ENCODE assay signal across 8 cellular contexts in genomic region chr17:68613739-68614298, GRCh38. TPM values are rescaled to one million over a fixed set of nuclear protein-coding genes. Genes with fewer than 3 reads are reported as not detected.
DNase-seq lines count a peak whose midpoint lies in the region; ATAC-seq and TF ChIP-seq lines count a peak whose summit lies in the region.

No MANE protein-coding gene starts in this region.

- H3K4me3 Mint-ChIP-seq in activated T-helper 1 cell treated with anti-CD3 and anti-CD28 coated beads, Interleukin-12 subunit alpha, Interleukin-12 subunit beta, Interleukin-2, Interleukin-4 antibody, amounts not matched to agents 30 ng/mL and 10 ng/mL and 1 ng/mL, durations not matched to agents 14 hours and 24 hours and 36 hours = no peak overlapping the region
- H3K4me3 Mint-ChIP-seq in type B pancreatic cell = no peak overlapping the region

- peak overlapping the region; percentile 66 for H2AFZ ChIP-seq in GM23248

- H3K36me3 Mint-ChIP-seq in activated T-helper 1 cell treated with anti-CD3 and anti-CD28 coated beads, Interleukin-12 subunit alpha, Interleukin-12 subunit beta, Interleukin-2, Interleukin-4 antibody, amounts not matched to agents 30 ng/mL and 10 ng/mL and 1 ng/mL, durations not matched to agents 14 hours and 24 hours and 36 hours (ENCODE audit: low read depth) = no peaks in the 10 kb centered on the region
- H3K36me3 Mint-ChIP-seq in type B pancreatic cell = no peaks in the 10 kb centered on the region

- peaks cover 5% of the 10 kb centered on the region for H3K9me3 ChIP-seq in GM23248 (ENCODE audit: low read depth)
- H3K9me3 ChIP-seq in iPS DF 6.9 (ENCODE audit: control insufficient read depth, insufficient read depth, low read length) = no peaks in the 10 kb centered on the region
- H3K9me3 ChIP-seq in prostate gland = no peaks in the 10 kb centered on the region

- TF ChIP-seq CTCF in type B pancreatic cell (conservative IDR thresholded peaks at IDR 0.05) (peak; percentile 68), prostate gland (IDR thresholded peaks at IDR 0.05) (peak in 2 of 4 experiments; percentile 6 to 25)

- in situ Hi-C loops in GM23248 (cut with MboI) = no loop called here

- H3K27ac ChIP-seq in GM23248 = no peak overlapping the region
- H3K27ac ChIP-seq in iPS DF 6.9 (ENCODE audit: low read length) = no peak overlapping the region
- H3K27ac ChIP-seq in prostate gland = no peak overlapping the region

- H3K4me1 ChIP-seq in GM23248 (ENCODE audit: insufficient read depth) (no peaks in the 10 kb centered on the region), iPS DF 6.9 (ENCODE audit: control insufficient read depth, insufficient read depth, low read length) (no peaks in the 10 kb centered on the region), prostate gland (replicated peaks) (no peaks in the 10 kb centered on the region)

- H3K4me1 Mint-ChIP-seq in activated T-helper 1 cell treated with anti-CD3 and anti-CD28 coated beads, Interleukin-12 subunit alpha, Interleukin-12 subunit beta, Interleukin-2, Interleukin-4 antibody, amounts not matched to agents 30 ng/mL and 10 ng/mL and 1 ng/mL, durations not matched to agents 14 hours and 24 hours and 36 hours (ENCODE audit: low read depth) = no peaks in the 10 kb centered on the region
- H3K4me1 Mint-ChIP-seq in type B pancreatic cell (ENCODE audit: unreplicated experiment) = no peaks in the 10 kb centered on the region

- H3K9ac ChIP-seq in GM23248 = no peak overlapping the region

- peaks cover 29% of the 10 kb centered on the region for H3K27me3 Mint-ChIP-seq in activated T-helper 1 cell treated with anti-CD3 and anti-CD28 coated beads, Interleukin-12 subunit alpha, Interleukin-12 subunit beta, Interleukin-2, Interleukin-4 antibody, amounts not matched to agents 30 ng/mL and 10 ng/mL and 1 ng/mL, durations not matched to agents 14 hours and 24 hours and 36 hours (ENCODE audit: insufficient read depth)
- H3K27me3 Mint-ChIP-seq in type B pancreatic cell = peaks cover 7% of the 10 kb centered on the region

- no peaks in the 10 kb centered on the region for H3F3A ChIP-seq in GM23248 (ENCODE audit: insufficient read depth)

- H3K4me3 ChIP-seq in GM23248 (no peak overlapping the region), iPS DF 6.9 (ENCODE audit: low read length) (no peak overlapping the region), prostate gland (no peak overlapping the region)

- no peaks in the 10 kb centered on the region for H4K20me1 ChIP-seq in GM23248 (ENCODE audit: insufficient read depth)

- no peak overlapping the region for H3K4me2 ChIP-seq in GM23248 (ENCODE audit: unreplicated experiment)

- peaks cover 16% of the 10 kb centered on the region for H3K9me3 Mint-ChIP-seq in activated T-helper 1 cell treated with anti-CD3 and anti-CD28 coated beads, Interleukin-12 subunit alpha, Interleukin-12 subunit beta, Interleukin-2, Interleukin-4 antibody, amounts not matched to agents 30 ng/mL and 10 ng/mL and 1 ng/mL, durations not matched to agents 14 hours and 24 hours and 36 hours
- H3K9me3 Mint-ChIP-seq in type B pancreatic cell = peaks cover 13% of the 10 kb centered on the region

- no peak for ATAC-seq in HG03095 (IDR thresholded peaks at IDR 0.05; ENCODE audit: unreplicated experiment)

- no peaks in the 10 kb centered on the region for H3K79me2 ChIP-seq in GM23248 (ENCODE audit: insufficient read depth)

- intact Hi-C loops in activated T-helper 1 cell treated with anti-CD3 and anti-CD28 coated beads, Interleukin-12 subunit alpha, Interleukin-12 subunit beta, Interleukin-2, Interleukin-4 antibody, amounts not matched to agents 30 ng/mL and 10 ng/mL and 1 ng/mL, durations not matched to agents 14 hours and 24 hours and 36 hours (cut with micrococcal nuclease) = loop anchor here (5.0 kb wide), 2 partner anchors 82 to 652 kb away; no protein-coding TSS in a partner anchor
- intact Hi-C loops in prostate gland (cut with DNase I) = no loop called here

- no peak for TF ChIP-seq POLR2A in prostate gland (IDR thresholded peaks at IDR 0.05)

- 29 to 33% methylated on average over 5 of the region's 5 CpGs for WGBS in GM23248 (ENCODE audit: low coverage in 1 of 2, low lambda C conversion rate in 2 of 2, missing lambda C conversion rate in 2 of 2), 2 experiments
- no CpG with 5 or more reads among the region's 5 CpGs for whole genome bisulfite sequencing in iPS DF 6.9 (ENCODE audit: insufficient coverage, insufficient read length)
- 56% methylated on average over 5 of the region's 5 CpGs for WGBS in prostate gland

- H3K36me3 ChIP-seq in GM23248 (ENCODE audit: low read depth) (0 out of 2 replicates have a peak, but pooled peaks cover under 1% of the 10 kb centered on the region), iPS DF 6.9 (ENCODE audit: control insufficient read depth, insufficient read depth, low read length) (no peaks in the 10 kb centered on the region), prostate gland (no peaks in the 10 kb centered on the region)

- H3K27ac Mint-ChIP-seq in activated T-helper 1 cell treated with anti-CD3 and anti-CD28 coated beads, Interleukin-12 subunit alpha, Interleukin-12 subunit beta, Interleukin-2, Interleukin-4 antibody, amounts not matched to agents 30 ng/mL and 10 ng/mL and 1 ng/mL, durations not matched to agents 14 hours and 24 hours and 36 hours = no peak overlapping the region
- H3K27ac Mint-ChIP-seq in type B pancreatic cell = no peak overlapping the region

- DNase-seq in COLO829 (ENCODE audit: low spot score) = peak; percentile 28
- DNase-seq in GM23248 = peak; percentile 74
- DNase-seq in NCI-H345 (lab: John Stamatoyannopoulos, UW) = peak; percentile 76
- DNase-seq in activated T-helper 1 cell treated with anti-CD3 and anti-CD28 coated beads, Interleukin-12 subunit alpha, Interleukin-12 subunit beta, Interleukin-2, Interleukin-4 antibody, amounts not matched to agents 30 ng/mL and 10 ng/mL and 1 ng/mL, durations not matched to agents 14 hours and 24 hours and 36 hours (ENCODE audit: low spot score) = peak; percentile 30
- peak; percentile 84 for DNase-seq in iPS DF 6.9 (ENCODE audit: low read depth, low spot score)
- DNase-seq in type B pancreatic cell (ENCODE audit: extremely low spot score, unreplicated experiment) = no peak
- no peak for DNase-seq in prostate gland (ENCODE audit: low spot score)

- H3K27me3 ChIP-seq in GM23248 (replicated peaks; ENCODE audit: insufficient read depth) (no peaks in the 10 kb centered on the region), iPS DF 6.9 (ENCODE audit: control insufficient read depth, insufficient read depth, low read length) (no peaks in the 10 kb centered on the region), prostate gland (replicated peaks; ENCODE audit: insufficient read depth) (no peaks in the 10 kb centered on the region)

- H3K9me2 ChIP-seq in GM23248 (ENCODE audit: insufficient read depth) = no peaks in the 10 kb centered on the region

RNA-seq across cellular contexts. Expression of gene FAM20A, which starts 12.7 kb away (rescaled TPM):
- total RNA-seq in GM23248 (2014; rRNA removed; shearing (Covaris generic)) = 7.5 and 9.3 TPM in 2 replicates
- 10.9 and 11.0 TPM in 2 replicates for polyA plus RNA-seq in GM23248 (2016; fragmentation: Nextera tagmentation; extraction: Ambion mirVana)
- not detected in 2 replicates for total RNA-seq in activated T-helper 1 cell treated with anti-CD3 and anti-CD28 coated beads, Interleukin-12 subunit alpha, Interleukin-12 subunit beta, Interleukin-2, Interleukin-4 antibody, amounts not matched to agents 30 ng/mL and 10 ng/mL and 1 ng/mL, durations not matched to agents 14 hours and 24 hours and 36 hours
- total RNA-seq in type B pancreatic cell (ENCODE audit: low replicate concordance) (11.5 and 24.8 TPM in 2 replicates), prostate gland (10 to 100 TPM in 1 of 2 donors, under 1 TPM in 1; 0.14 to 47.7 TPM)

Comparison
In these comparisons a context has a peak if more than half of its experiments do, and no peak if none do; other contexts are left out.
1. DNase-seq: peak in COLO829 (single experiment), GM23248 (single experiment), NCI-H345 (single experiment), activated T-helper 1 cell treated with anti-CD3 and anti-CD28 coated beads, Interleukin-12 subunit alpha, Interleukin-12 subunit beta, Interleukin-2, Interleukin-4 antibody, amounts not matched to agents 30 ng/mL and 10 ng/mL and 1 ng/mL, durations not matched to agents 14 hours and 24 hours and 36 hours (single experiment) and iPS DF 6.9 (single experiment); none in type B pancreatic cell (single experiment) and prostate gland (single experiment).